ENCODE assay signal across 29 cellular contexts in genomic region chr21:44533121-44533890, GRCh38. TPM values are rescaled to one million over a fixed set of nuclear protein-coding genes. Genes with fewer than 3 reads are reported as not detected.
DNase-seq lines count a peak whose midpoint lies in the region; ATAC-seq and TF ChIP-seq lines count a peak whose summit lies in the region.
"Had no signal": no experiment of that assay in that cellular context is flagged by ENCODE, and none has a peak within 500 bp of the region (broad histone marks: within the 10 kb centered on the region; RNA-seq: fewer than 3 reads in every experiment).

No MANE protein-coding gene starts in this region.

- H3K9ac ChIP-seq in endodermal cell (ENCODE audit: extremely low read depth, low read length, poor library complexity, severe bottlenecking), result no peak overlapping the region

- no peaks in the 10 kb centered on the region for H3K36me3 Mint-ChIP-seq in endodermal cell (ENCODE audit: low read depth)
- H3K36me3 Mint-ChIP-seq: memory B cell had no signal

- peak; percentile 62 for DNase-seq in cardiac septum (ENCODE audit: low spot score)
- no peak for DNase-seq in left cardiac atrium
- peak; percentile 52 for DNase-seq in endodermal cell
- peak; percentile 76 for DNase-seq in osteoblast (ENCODE audit: insufficient read length, low spot score, missing footprints)
- DNase-seq in aorta, result peak; percentile 40 to 75
- no peak for DNase-seq in NCI-H69 (lab: John Stamatoyannopoulos, UW)
- DNase-seq in effector memory CD4-positive, alpha-beta T cell, result no peak
- DNase-seq: ACHN; activated CD4-positive, alpha-beta memory T cell treated with anti-CD3 and anti-CD28 coated beads, Interleukin-2, amount 10 ng/mL, durations not matched to agents 7 days and 5 days; brain microvascular endothelial cell; DMS153; effector CD4-positive, alpha-beta T cell; kidney glomerular epithelial cell; NCI-H1048; NCI-H187 treated with DMSO at 0.1 percent for 48 hours; NCI-H526 treated with DMSO at 0.1 percent for 48 hours; stimulated activated naive CD8-positive, alpha-beta T cell treated with anti-CD3 and anti-CD28 coated beads, Interleukin-15, Interleukin-2, amounts not matched to agents 100 U/mL and 50 U/mL, for 24 hours; SW 1271; T1000 had no signal

- H3K9me3 ChIP-seq in endodermal cell (ENCODE audit: control insufficient read depth, low read length), result no peaks in the 10 kb centered on the region
- no peaks in the 10 kb centered on the region for H3K9me3 ChIP-seq in osteoblast (ENCODE audit: low read depth, low read length)
- no peaks in the 10 kb centered on the region for H3K9me3 ChIP-seq in aorta (ENCODE audit: control insufficient read depth, low read length)
- no peaks in the 10 kb centered on the region for H3K9me3 ChIP-seq in effector memory CD4-positive, alpha-beta T cell (ENCODE audit: control insufficient read depth, low read length)
- H3K9me3 ChIP-seq: neutrophil, psoas muscle, thoracic aorta had no signal

- H3K4me2 ChIP-seq in osteoblast (ENCODE audit: insufficient read depth, low read length), result no peak overlapping the region

- TF ChIP-seq CTCF in endodermal cell (conservative IDR thresholded peaks at IDR 0.05), result no peak
- TF ChIP-seq CTCF in osteoblast (IDR thresholded peaks at IDR 0.05; ENCODE audit: extremely low read depth, low read depth, low read length), result no peak

- H3K27ac ChIP-seq in endodermal cell (ENCODE audit: low read depth, low read length) (no peak overlapping the region), osteoblast (ENCODE audit: low read depth, low read length) (no peak overlapping the region), aorta (ENCODE audit: low read depth in 1 of 2, low read length in 2 of 2) (no peak overlapping the region)
- no peak overlapping the region for H3K27ac ChIP-seq in effector memory CD4-positive, alpha-beta T cell (ENCODE audit: insufficient read depth, low read length, poor library complexity, severe bottlenecking)
- H3K27ac ChIP-seq: brain microvascular endothelial cell, psoas muscle, thoracic aorta had no signal

- H3K4me3 ChIP-seq in endodermal cell (ENCODE audit: low read length) (no peak overlapping the region), osteoblast (ENCODE audit: insufficient read depth, low read length) (no peak overlapping the region), aorta (ENCODE audit: low read length in 2 of 2) (no peak overlapping the region)
- H3K4me3 ChIP-seq in effector memory CD4-positive, alpha-beta T cell (ENCODE audit: insufficient read depth, low read depth, low read length, poor library complexity, severe bottlenecking), result no peak overlapping the region
- H3K4me3 ChIP-seq: psoas muscle, thoracic aorta had no signal

- H3K4me1 Mint-ChIP-seq in endodermal cell, result no peaks in the 10 kb centered on the region
- H3K4me1 Mint-ChIP-seq: activated CD4-positive, alpha-beta memory T cell treated with anti-CD3 and anti-CD28 coated beads, Interleukin-2, amount 10 ng/mL, durations not matched to agents 7 days and 5 days had no signal

- H3K27me3 Mint-ChIP-seq in endodermal cell (ENCODE audit: insufficient read depth), result no peaks in the 10 kb centered on the region

- H3K4me3 Mint-ChIP-seq in endodermal cell, result no peak overlapping the region
- H3K4me3 Mint-ChIP-seq: activated CD4-positive, alpha-beta memory T cell treated with anti-CD3 and anti-CD28 coated beads, Interleukin-2, amount 10 ng/mL, durations not matched to agents 7 days and 5 days; IgD-negative memory B cell; memory B cell had no signal

- no peak overlapping the region for H2AFZ ChIP-seq in osteoblast (ENCODE audit: low read length)

- H3K79me2 ChIP-seq in osteoblast (ENCODE audit: insufficient read depth, low read length), result no peaks in the 10 kb centered on the region

- H3K27ac Mint-ChIP-seq in endodermal cell, result no peak overlapping the region
- H3K27ac Mint-ChIP-seq: activated CD4-positive, alpha-beta memory T cell treated with anti-CD3 and anti-CD28 coated beads, Interleukin-2, amount 10 ng/mL, durations not matched to agents 7 days and 5 days; IgD-negative memory B cell; memory B cell had no signal

- no peaks in the 10 kb centered on the region for H4K20me1 ChIP-seq in osteoblast (ENCODE audit: insufficient read depth, low read length)

- no peaks in the 10 kb centered on the region for H3K36me3 ChIP-seq in endodermal cell (ENCODE audit: control insufficient read depth, insufficient read depth, low read length)
- H3K36me3 ChIP-seq in osteoblast (ENCODE audit: insufficient read depth, low read length), result no peaks in the 10 kb centered on the region
- no peaks in the 10 kb centered on the region for H3K36me3 ChIP-seq in aorta (ENCODE audit: control insufficient read depth in 1 of 2, insufficient read depth in 2 of 2, low read length in 1 of 2)
- H3K36me3 ChIP-seq in effector memory CD4-positive, alpha-beta T cell (ENCODE audit: control insufficient read depth, insufficient read depth, low read length), result no peaks in the 10 kb centered on the region
- H3K36me3 ChIP-seq: brain microvascular endothelial cell, neutrophil, thoracic aorta had no signal

- H3K27me3 ChIP-seq in endodermal cell (ENCODE audit: control insufficient read depth, insufficient read depth, low read length, poor library complexity, severe bottlenecking) (no peaks in the 10 kb centered on the region), osteoblast (ENCODE audit: insufficient read depth, low read length) (no peaks in the 10 kb centered on the region), aorta (ENCODE audit: control insufficient read depth in 1 of 2, insufficient read depth in 2 of 2, low read length in 1 of 2) (no peaks in the 10 kb centered on the region)
- no peaks in the 10 kb centered on the region for H3K27me3 ChIP-seq in effector memory CD4-positive, alpha-beta T cell (replicated peaks; ENCODE audit: control insufficient read depth, insufficient read depth, low read length, poor library complexity, severe bottlenecking)
- H3K27me3 ChIP-seq: brain microvascular endothelial cell, neutrophil had no signal

- intact Hi-C loops in cardiac septum (cut with DNase I), result no loop called here
- intact Hi-C loops in left cardiac atrium (cut with DNase I), result no loop called here
- intact Hi-C loops in aorta (cut with DNase I), result no loop called here

- H3K9me3 Mint-ChIP-seq in endodermal cell, result no peaks in the 10 kb centered on the region

- H3K4me1 ChIP-seq in endodermal cell (ENCODE audit: control insufficient read depth, insufficient read depth, low read length) (no peaks in the 10 kb centered on the region), osteoblast (ENCODE audit: insufficient read depth, low read length) (no peaks in the 10 kb centered on the region), aorta (ENCODE audit: control insufficient read depth in 1 of 2, insufficient read depth in 2 of 2, low read length in 2 of 2) (no peaks in the 10 kb centered on the region)
- H3K4me1 ChIP-seq in effector memory CD4-positive, alpha-beta T cell (ENCODE audit: control insufficient read depth, insufficient read depth, low read length, poor library complexity, severe bottlenecking), result no peaks in the 10 kb centered on the region
- H3K4me1 ChIP-seq: psoas muscle had no signal

- 92 to 95% methylated on average over 34 to 37 of the region's 37 CpGs for WGBS in endodermal cell (ENCODE audit: insufficient coverage in 1 of 2, insufficient read length in 1 of 2), 2 experiments
- 94% methylated on average over 37 of the region's 37 CpGs for WGBS in aorta, 2 donors

- ATAC-seq in left cardiac atrium (no peak), aorta (ENCODE audit: low FRiP score) (no peak), GM21528 (IDR thresholded peaks at IDR 0.05; ENCODE audit: low FRiP score, unreplicated experiment) (no peak)
- ATAC-seq: activated CD4-positive, CD25-positive, alpha-beta regulatory T cell treated with anti-CD3 and anti-CD28 coated beads, Interleukin-2, amount 50 U/mL, for 24 hours; Panc1; psoas muscle; stimulated activated naive CD8-positive, alpha-beta T cell treated with anti-CD3 and anti-CD28 coated beads, Interleukin-15, Interleukin-2, amounts not matched to agents 100 U/mL and 50 U/mL, for 24 hours had no signal

RNA-seq across cellular contexts. Expression of gene KRTAP10-1, which starts 6.7 kb away (rescaled TPM):
- total RNA-seq in cardiac septum (not detected), left cardiac atrium (not detected), endodermal cell (not detected), osteoblast (not detected in 2 replicates), aorta (not detected)
- polyA plus RNA-seq in endodermal cell (2013, experiment 1 of 2), result not detected
- not detected for polyA plus RNA-seq in endodermal cell (2013, experiment 2 of 2)
- polyA plus RNA-seq in aorta, result not detected
- total RNA-seq: activated CD4-positive, alpha-beta memory T cell treated with anti-CD3 and anti-CD28 coated beads, Interleukin-2, amount 10 ng/mL, durations not matched to agents 7 days and 5 days; epithelial cell of proximal tubule; psoas muscle; thoracic aorta had no signal
- polyA plus RNA-seq: BJ, IgD-negative memory B cell, psoas muscle had no signal

RNA-seq across cellular contexts. Expression of gene KRTAP10-2, which starts 18.0 kb away (rescaled TPM):
- not detected for total RNA-seq in cardiac septum
- not detected for total RNA-seq in left cardiac atrium
- total RNA-seq in endodermal cell, result not detected
- polyA plus RNA-seq in endodermal cell (2013, experiment 1 of 2), result not detected
- not detected for polyA plus RNA-seq in endodermal cell (2013, experiment 2 of 2)
- not detected in 2 replicates for total RNA-seq in osteoblast
- not detected for total RNA-seq in aorta
- polyA plus RNA-seq in aorta, result not detected
- total RNA-seq: activated CD4-positive, alpha-beta memory T cell treated with anti-CD3 and anti-CD28 coated beads, Interleukin-2, amount 10 ng/mL, durations not matched to agents 7 days and 5 days; epithelial cell of proximal tubule; psoas muscle; thoracic aorta had no signal
- polyA plus RNA-seq: BJ, IgD-negative memory B cell, psoas muscle had no signal

RNA-seq across cellular contexts. Expression of gene KRTAP10-3, which starts 25.3 kb away (rescaled TPM):
- total RNA-seq in cardiac septum, result not detected
- not detected for total RNA-seq in left cardiac atrium
- total RNA-seq in endodermal cell, result not detected
- polyA plus RNA-seq in endodermal cell (2013, experiment 1 of 2), result not detected
- not detected for polyA plus RNA-seq in endodermal cell (2013, experiment 2 of 2)
- total RNA-seq in osteoblast, result not detected in 2 replicates
- total RNA-seq in aorta, result not detected
- polyA plus RNA-seq in aorta, result not detected
- total RNA-seq: activated CD4-positive, alpha-beta memory T cell treated with anti-CD3 and anti-CD28 coated beads, Interleukin-2, amount 10 ng/mL, durations not matched to agents 7 days and 5 days; epithelial cell of proximal tubule; psoas muscle; thoracic aorta had no signal
- polyA plus RNA-seq: BJ, IgD-negative memory B cell, psoas muscle had no signal

RNA-seq across cellular contexts. Expression of gene KRTAP10-4, which starts 40.2 kb away (rescaled TPM):
- not detected for total RNA-seq in cardiac septum
- total RNA-seq in left cardiac atrium, result not detected
- not detected for total RNA-seq in endodermal cell
- polyA plus RNA-seq in endodermal cell (2013, experiment 1 of 2), result not detected
- polyA plus RNA-seq in endodermal cell (2013, experiment 2 of 2), result not detected
- total RNA-seq in osteoblast, result not detected in 2 replicates
- not detected for total RNA-seq in aorta
- polyA plus RNA-seq in aorta, result not detected
- total RNA-seq: activated CD4-positive, alpha-beta memory T cell treated with anti-CD3 and anti-CD28 coated beads, Interleukin-2, amount 10 ng/mL, durations not matched to agents 7 days and 5 days; epithelial cell of proximal tubule; psoas muscle; thoracic aorta had no signal
- polyA plus RNA-seq: BJ, IgD-negative memory B cell, psoas muscle had no signal

RNA-seq across cellular contexts. Expression of gene KRTAP10-5, which starts 47.1 kb away (rescaled TPM):
- total RNA-seq in cardiac septum, result not detected
- total RNA-seq in left cardiac atrium, result not detected
- not detected for total RNA-seq in endodermal cell
- polyA plus RNA-seq in endodermal cell (2013, experiment 1 of 2), result not detected
- not detected for polyA plus RNA-seq in endodermal cell (2013, experiment 2 of 2)
- not detected in 2 replicates for total RNA-seq in osteoblast
- total RNA-seq in aorta, result not detected
- polyA plus RNA-seq in aorta, result not detected
- total RNA-seq: activated CD4-positive, alpha-beta memory T cell treated with anti-CD3 and anti-CD28 coated beads, Interleukin-2, amount 10 ng/mL, durations not matched to agents 7 days and 5 days; epithelial cell of proximal tubule; psoas muscle; thoracic aorta had no signal
- polyA plus RNA-seq: BJ, IgD-negative memory B cell, psoas muscle had no signal

Comparison
In these comparisons a context has a peak if more than half of its experiments do, and no peak if none do; other contexts are left out.
1. DNase-seq: peak in cardiac septum (single experiment), endodermal cell (single experiment), osteoblast (single experiment) and aorta (2 of 2); none in left cardiac atrium (single experiment), NCI-H69 (single experiment) and effector memory CD4-positive, alpha-beta T cell (0 of 3).